ENCODE assay signal across 8 cellular contexts in the genomic region with DNA sequence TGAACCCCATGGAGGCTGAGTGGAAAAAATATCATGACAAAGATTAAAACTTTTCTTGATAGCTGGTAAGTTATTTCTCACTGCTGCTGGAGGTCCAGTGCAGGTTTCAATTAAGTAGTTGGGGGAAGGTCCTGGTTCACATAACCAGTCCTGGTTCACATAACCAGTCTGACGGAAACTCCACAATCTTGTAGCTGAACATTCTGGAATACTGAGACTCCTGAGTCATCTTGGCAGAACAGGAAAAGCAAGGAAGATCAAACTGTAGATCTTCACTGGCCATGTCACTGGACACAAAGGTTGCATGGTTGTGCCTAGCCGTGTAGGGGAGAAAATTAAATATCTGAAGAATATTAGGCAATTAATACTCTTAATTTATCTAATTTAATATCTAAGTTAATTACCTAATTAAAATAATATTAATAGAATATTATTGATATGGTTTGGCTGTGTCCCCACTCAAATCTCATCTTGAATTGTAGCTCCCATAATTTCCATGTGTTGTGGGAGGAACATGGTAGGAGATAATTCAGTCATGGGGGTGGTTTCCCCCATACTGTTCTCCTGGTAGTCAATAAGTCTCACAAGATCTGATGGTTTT. TPM values are rescaled to one million over a fixed set of nuclear protein-coding genes. Genes with fewer than 3 reads are reported as not detected.
"Had no signal": no experiment of that assay in that cellular context is flagged by ENCODE, and none has a peak within 500 bp of the region (broad histone marks: within the 10 kb centered on the region; RNA-seq: fewer than 3 reads in every experiment).

No MANE protein-coding gene starts in this region.

- DNase-seq: GM23248, GOT3, H7, HFFc6, IMR-90 had no signal

- H3K4me1 ChIP-seq: HAP-1 had no signal

- H3K27ac ChIP-seq: GM23248 had no signal

- H2AFZ ChIP-seq: GM23248 had no signal

- H3K9ac ChIP-seq: GM23248 had no signal

- ATAC-seq: HCT116 had no signal

- H3K36me3 ChIP-seq: HAP-1 had no signal

- H3K4me3 Mint-ChIP-seq: HFFc6 had no signal

- H3K27ac Mint-ChIP-seq: HFFc6 had no signal

- H3K9me3 ChIP-seq: HAP-1 had no signal

- H3K4me3 ChIP-seq: GM23248, HAP-1 had no signal

RNA-seq across cellular contexts. Expression of a gene that starts 48.6 kb away (rescaled TPM):
- total RNA-seq: GM23248, HFFc6, HT-29, IMR-90 had no signal
- polyA plus RNA-seq: GM23248, IMR-90 had no signal
